Comparison of ENCODE assay signal across 11 cellular contexts in the genomic region with DNA sequence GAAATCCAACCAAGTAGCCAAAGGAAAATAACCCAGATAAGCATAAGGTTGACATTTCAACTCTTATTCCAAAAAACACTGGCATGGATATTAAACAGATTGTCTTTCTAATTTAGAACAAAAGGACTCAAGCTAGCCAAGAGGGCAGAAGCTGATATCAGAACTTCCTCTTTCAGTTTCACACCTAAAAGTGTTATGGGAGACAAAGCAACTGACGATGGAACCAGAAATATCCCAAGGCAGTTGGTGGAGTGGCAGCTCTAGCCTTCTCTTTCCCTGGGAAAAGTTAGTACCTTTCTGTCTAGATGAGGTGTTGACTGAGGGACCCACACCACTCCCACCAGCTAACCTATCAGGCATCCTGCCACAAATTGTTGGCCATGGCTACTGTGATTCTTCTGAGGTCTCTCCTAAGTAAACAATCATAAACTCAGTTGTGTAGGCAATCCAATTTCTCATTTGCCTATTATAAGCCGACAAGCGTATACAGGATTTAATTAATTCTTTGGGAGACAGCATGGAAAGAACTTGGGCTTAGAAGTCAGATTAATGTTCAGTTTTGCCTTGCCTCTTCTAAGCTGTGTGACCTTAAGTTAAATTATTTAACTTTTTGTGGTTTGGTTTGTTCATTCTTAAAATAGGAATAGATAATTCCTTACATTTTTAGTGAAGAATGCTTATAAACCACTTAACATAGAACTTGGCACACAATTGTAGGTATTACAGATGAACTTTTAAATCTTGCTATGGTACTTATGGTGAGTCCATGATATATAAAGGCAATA.
A peak's percentile ranks its signal among the peaks of the same experiment; 100 is the strongest.
DNase-seq lines count a peak whose midpoint lies in the region; ATAC-seq and TF ChIP-seq lines count a peak whose summit lies in the region.
"Had no signal": no experiment of that assay in that cellular context is flagged by ENCODE, and none has a peak within 500 bp of the region (broad histone marks: within the 10 kb centered on the region; RNA-seq: fewer than 3 reads in every experiment).

No MANE protein-coding gene starts in this region.

- H4K20me1 ChIP-seq in osteoblast (ENCODE audit: insufficient read depth, low read length) = no peaks in the 10 kb centered on the region

- peak overlapping the region; percentile 21 for H3K4me2 ChIP-seq in osteoblast (ENCODE audit: insufficient read depth, low read length)

- TF ChIP-seq CTCF in astrocyte of the spinal cord (IDR thresholded peaks at IDR 0.05; ENCODE audit: low read depth, low read length) (no peak), osteoblast (IDR thresholded peaks at IDR 0.05; ENCODE audit: extremely low read depth, low read depth, low read length) (no peak)

- H3K36me3 ChIP-seq in osteoblast (ENCODE audit: insufficient read depth, low read length) = no peaks in the 10 kb centered on the region

- H3K4me3 ChIP-seq in astrocyte of the spinal cord (ENCODE audit: low read depth, low read length) = no peak overlapping the region
- no peak overlapping the region for H3K4me3 ChIP-seq in osteoblast (ENCODE audit: insufficient read depth, low read length)

- peaks cover 46% of the 10 kb centered on the region for H3K4me1 ChIP-seq in osteoblast (ENCODE audit: insufficient read depth, low read length)

- H3K9me3 ChIP-seq in osteoblast (ENCODE audit: low read depth, low read length) = no peaks in the 10 kb centered on the region

- in situ Hi-C loops in astrocyte of the spinal cord (cut with HindIII; ENCODE audit: low sequenced_read_pairs) = no loop called here

- H3K79me2 ChIP-seq in osteoblast (ENCODE audit: insufficient read depth, low read length) = no peaks in the 10 kb centered on the region

- ATAC-seq in GM18519 (IDR thresholded peaks at IDR 0.05; ENCODE audit: low FRiP score, unreplicated experiment) (peak; percentile 49), HG03378 (IDR thresholded peaks at IDR 0.05; ENCODE audit: unreplicated experiment) (peak; percentile 68)
- ATAC-seq: natural killer cell had no signal

- DNase-seq in astrocyte of the spinal cord (ENCODE audit: low read depth, low spot score) = peak; percentile 82
- DNase-seq in osteoblast (ENCODE audit: insufficient read length, low spot score, missing footprints) = peak; percentile 54
- no peak for DNase-seq in NCI-H1436 treated with DMSO at 0.1 percent for 48 hours (lab: John Stamatoyannopoulos, UW)
- no peak for DNase-seq in stimulated activated naive CD4-positive, alpha-beta T cell treated with Interleukin-2 at 50 U/mL for 16 hours (lab: John Stamatoyannopoulos, UW)
- no peak for DNase-seq in occipital lobe (lab: John Stamatoyannopoulos, UW)
- DNase-seq in epidermal melanocyte (ENCODE audit: insufficient read length, low spot score) = no peak
- DNase-seq: foreskin fibroblast, natural killer cell, NCI-H1694 had no signal

- no peaks in the 10 kb centered on the region for H3K27me3 ChIP-seq in osteoblast (ENCODE audit: insufficient read depth, low read length)

- H3K27ac ChIP-seq in osteoblast (ENCODE audit: low read depth, low read length) = peak overlapping the region; percentile 46

- no peak overlapping the region for H2AFZ ChIP-seq in osteoblast (ENCODE audit: low read length)

Comparison
In these comparisons a context has a peak if more than half of its experiments do, and no peak if none do; other contexts are left out.
1. DNase-seq: peak in astrocyte of the spinal cord (single experiment) and osteoblast (single experiment); none in NCI-H1436 treated with DMSO at 0.1 percent for 48 hours (single experiment), stimulated activated naive CD4-positive, alpha-beta T cell treated with Interleukin-2 at 50 U/mL for 16 hours (single experiment), occipital lobe (single experiment) and epidermal melanocyte (single experiment).